In the genomic region with DNA sequence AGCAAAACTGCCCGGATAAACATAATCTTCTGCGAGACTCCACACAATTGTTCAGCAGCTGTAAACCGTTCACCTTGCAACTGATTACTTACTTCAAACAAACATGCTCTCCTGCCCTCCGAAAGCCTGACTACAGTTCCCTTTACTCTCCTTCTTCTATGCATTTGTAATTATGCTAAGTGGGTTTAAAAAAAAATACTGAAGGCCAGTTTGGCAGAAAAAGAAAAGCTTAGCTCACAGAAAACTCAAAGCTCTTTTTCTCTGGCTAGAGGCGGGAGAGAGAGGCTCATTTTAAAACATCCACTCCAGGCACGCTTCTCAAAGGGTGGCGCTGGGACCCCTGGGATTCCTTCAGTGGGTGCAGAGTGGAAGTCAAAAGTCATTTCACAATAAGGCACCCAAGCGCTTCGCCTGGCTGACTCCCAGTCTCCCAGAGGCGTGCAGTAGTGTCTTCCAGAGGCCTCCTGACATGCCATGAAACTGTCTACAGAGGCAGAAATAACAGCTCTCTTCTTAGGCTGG, we compare ENCODE assay signal across 8 cellular contexts. TPM values are rescaled to one million over a fixed set of nuclear protein-coding genes. Genes with fewer than 3 reads are reported as not detected.
DNase-seq lines count a peak whose midpoint lies in the region; ATAC-seq and TF ChIP-seq lines count a peak whose summit lies in the region.

No MANE protein-coding gene starts in this region.

- ATAC-seq in GM21390 (IDR thresholded peaks at IDR 0.05; ENCODE audit: unreplicated experiment), result no peak

- peak; percentile 35 for DNase-seq in AG08396 (ENCODE audit: low spot score)
- DNase-seq in LNCaP clone FGC (ENCODE audit: low read depth), result no peak
- DNase-seq in iPS-NIHi7 (ENCODE audit: extremely low spot score), result no peak
- no peak for DNase-seq in NCI-H1694 (lab: John Stamatoyannopoulos, UW)
- no peak for DNase-seq in stimulated activated CD4-positive, alpha-beta T cell treated with anti-CD3 and anti-CD28 coated beads, Interleukin-1b, Interleukin-23, amount 100 ng/mL, for 48 hours

- H3K27ac ChIP-seq in duodenal mucosa (ENCODE audit: low read depth, low read length) (peak overlapping the region; percentile 89), mesodermal cell (ENCODE audit: low read depth, low read length, severe bottlenecking) (peak overlapping the region; percentile 83)

- peaks cover 13 to 23% of the 10 kb centered on the region in 2 donors for H3K4me1 ChIP-seq in duodenal mucosa (ENCODE audit: control insufficient read depth in 1 of 2, insufficient read depth in 2 of 2, low read length in 2 of 2)
- H3K4me1 ChIP-seq in mesodermal cell (ENCODE audit: control insufficient read depth, insufficient read depth, low read length, poor library complexity, severe bottlenecking), result peaks cover 13% of the 10 kb centered on the region

- H3K9ac ChIP-seq in duodenal mucosa (ENCODE audit: low read depth in 1 of 2, low read length in 2 of 2), result peak overlapping the region; percentile 79 to 86

- H3K36me3 ChIP-seq in duodenal mucosa (ENCODE audit: control insufficient read depth in 1 of 2, insufficient read depth in 2 of 2, low read length in 2 of 2) (peaks cover 4 to 6% of the 10 kb centered on the region in 2 donors), mesodermal cell (ENCODE audit: control insufficient read depth, insufficient read depth, low read length) (peaks cover 25% of the 10 kb centered on the region)

- H3K9me3 ChIP-seq in duodenal mucosa (ENCODE audit: control insufficient read depth in 1 of 2, low read length in 2 of 2) (no peaks in the 10 kb centered on the region), mesodermal cell (ENCODE audit: control insufficient read depth, low read length) (no peaks in the 10 kb centered on the region)

- no peak for TF ChIP-seq CTCF in LNCaP clone FGC (IDR thresholded peaks at IDR 0.05; ENCODE audit: control insufficient read depth, extremely low read depth, insufficient read depth)

- no peaks in the 10 kb centered on the region for H3K27me3 ChIP-seq in duodenal mucosa (ENCODE audit: control insufficient read depth in 1 of 2, insufficient read depth in 2 of 2, low read length in 2 of 2)

- WGBS in mesodermal cell (ENCODE audit: insufficient coverage in 2 of 2), 2 experiments, result 16 to 18% methylated on average over 6 of the region's 10 CpGs

- H3K4me3 ChIP-seq in LNCaP clone FGC (ENCODE audit: low read depth, low read length) (peak overlapping the region; percentile 79), duodenal mucosa (ENCODE audit: low read depth in 1 of 2, low read length in 2 of 2) (peak overlapping the region; percentile 83 to 86), mesodermal cell (ENCODE audit: extremely low read depth, insufficient read depth, low read length, poor library complexity, severe bottlenecking) (peak overlapping the region; percentile 75)

RNA-seq across cellular contexts. Expression of a gene that starts 1.9 kb away (rescaled TPM):
- 40.0 TPM for polyA plus RNA-seq in mesodermal cell (2013, experiment 1 of 2)
- 32.4 TPM for polyA plus RNA-seq in mesodermal cell (2013, experiment 2 of 2)

RNA-seq across cellular contexts. Expression of a gene that starts 1.9 kb away (rescaled TPM):
- polyA plus RNA-seq in mesodermal cell (2013, experiment 1 of 2), result 22.1 TPM
- polyA plus RNA-seq in mesodermal cell (2013, experiment 2 of 2), result 17.5 TPM
